26 cellular contexts compared by ENCODE assay signal in the genomic region with DNA sequence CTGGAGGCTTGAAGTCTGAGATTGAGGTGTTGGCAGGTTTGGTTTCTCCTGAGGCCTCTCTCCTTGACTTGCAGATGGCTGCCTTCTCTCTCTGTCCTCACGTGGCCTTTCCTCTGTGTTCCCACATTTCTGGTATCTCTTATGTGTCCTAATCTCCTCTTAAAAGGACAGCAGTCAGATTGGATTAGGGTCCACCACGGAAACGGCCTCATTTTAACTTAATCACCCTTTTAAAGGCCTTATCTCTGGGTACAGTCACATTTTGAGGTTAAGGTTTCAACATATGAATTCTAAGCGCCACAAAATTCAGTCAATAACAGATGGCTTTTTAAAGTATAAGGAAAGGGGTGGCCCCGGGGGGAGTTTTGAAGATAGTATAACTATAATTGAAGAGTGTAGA. TPM values are rescaled to one million over a fixed set of nuclear protein-coding genes. Genes with fewer than 3 reads are reported as not detected.
A peak's percentile ranks its signal among the peaks of the same experiment; 100 is the strongest.
DNase-seq lines count a peak whose midpoint lies in the region; TF ChIP-seq lines count a peak whose summit lies in the region.
"Had no signal": no experiment of that assay in that cellular context is flagged by ENCODE, and none has a peak within 500 bp of the region (broad histone marks: within the 10 kb centered on the region; RNA-seq: fewer than 3 reads in every experiment).

No MANE protein-coding gene starts in this region.

- H3K36me3 Mint-ChIP-seq in glutamatergic neuron (ENCODE audit: unreplicated experiment): no peaks in the 10 kb centered on the region
- H3K36me3 Mint-ChIP-seq in chondrocyte (ENCODE audit: low read depth): no peaks in the 10 kb centered on the region
- H3K36me3 Mint-ChIP-seq: naive B cell had no signal

- DNase-seq in NCI-H2171 treated with DMSO at 0.1 percent for 48 hours (lab: John Stamatoyannopoulos, UW) (peak; percentile 19), NCI-H2171 (lab: John Stamatoyannopoulos, UW) (no peak), MV-4-11 (lab: John Stamatoyannopoulos, UW) (peak; percentile 89), OCI-M1 (lab: John Stamatoyannopoulos, UW) (peak; percentile 81), glutamatergic neuron (no peak), GM20000 (ENCODE audit: low spot score) (no peak), chondrocyte (ENCODE audit: low spot score) (no peak), NCI-H1694 (lab: John Stamatoyannopoulos, UW) (no peak)
- DNase-seq: activated CD8-positive, alpha-beta memory T cell treated with anti-CD3 and anti-CD28 coated beads, Interleukin-2, amount 50 U/mL, for 48 hours; activated CD8-positive, alpha-beta T cell treated with anti-CD3 and anti-CD28 coated beads for 36 hours; activated naive CD4-positive, alpha-beta T cell treated with Interleukin-2 at 50 U/mL for 16 hours; CD4-positive, alpha-beta T cell; central memory CD4-positive, alpha-beta T cell; effector memory CD8-positive, alpha-beta T cell; KG1; left lung; MG63; naive B cell; NCI-H1436; NCI-H510A; stimulated activated naive CD4-positive, alpha-beta T cell; upper lobe of left lung had no signal

- H3K9me3 Mint-ChIP-seq in glutamatergic neuron (ENCODE audit: unreplicated experiment) (peaks cover 1% of the 10 kb centered on the region), chondrocyte (ENCODE audit: low read depth) (no peaks in the 10 kb centered on the region)
- H3K9me3 Mint-ChIP-seq: activated CD8-positive, alpha-beta T cell treated with anti-CD3 and anti-CD28 coated beads for 36 hours; activated T-helper 1 cell treated with anti-CD3 and anti-CD28 coated beads, Interleukin-12 subunit alpha, Interleukin-12 subunit beta, Interleukin-2, Interleukin-4 antibody, amounts not matched to agents 30 ng/mL and 10 ng/mL and 1 ng/mL, durations not matched to agents 14 hours and 24 hours and 36 hours; CD4-positive, alpha-beta T cell; effector memory CD8-positive, alpha-beta T cell; naive B cell had no signal

- H3K4me1 Mint-ChIP-seq in glutamatergic neuron (ENCODE audit: low read depth, unreplicated experiment): peaks cover 7% of the 10 kb centered on the region
- H3K4me1 Mint-ChIP-seq in chondrocyte (ENCODE audit: low read depth): no peaks in the 10 kb centered on the region

- H3K4me3 Mint-ChIP-seq in glutamatergic neuron (ENCODE audit: unreplicated experiment) (peak overlapping the region; percentile 14), chondrocyte (ENCODE audit: unreplicated experiment) (no peak overlapping the region)
- H3K4me3 Mint-ChIP-seq: activated CD8-positive, alpha-beta T cell treated with anti-CD3 and anti-CD28 coated beads for 36 hours; activated T-helper 1 cell treated with anti-CD3 and anti-CD28 coated beads, Interleukin-12 subunit alpha, Interleukin-12 subunit beta, Interleukin-2, Interleukin-4 antibody, amounts not matched to agents 30 ng/mL and 10 ng/mL and 1 ng/mL, durations not matched to agents 14 hours and 24 hours and 36 hours; CD4-positive, alpha-beta T cell; effector memory CD8-positive, alpha-beta T cell; naive B cell had no signal

- H3K27me3 Mint-ChIP-seq in glutamatergic neuron (ENCODE audit: unreplicated experiment) (no peaks in the 10 kb centered on the region), chondrocyte (ENCODE audit: low read depth) (peaks cover 2% of the 10 kb centered on the region)

- H3K27ac Mint-ChIP-seq in glutamatergic neuron (ENCODE audit: unreplicated experiment) (no peak overlapping the region), chondrocyte (ENCODE audit: unreplicated experiment) (no peak overlapping the region)
- H3K27ac Mint-ChIP-seq: activated CD8-positive, alpha-beta T cell treated with anti-CD3 and anti-CD28 coated beads for 36 hours; activated T-helper 1 cell treated with anti-CD3 and anti-CD28 coated beads, Interleukin-12 subunit alpha, Interleukin-12 subunit beta, Interleukin-2, Interleukin-4 antibody, amounts not matched to agents 30 ng/mL and 10 ng/mL and 1 ng/mL, durations not matched to agents 14 hours and 24 hours and 36 hours; CD4-positive, alpha-beta T cell; effector memory CD8-positive, alpha-beta T cell; naive B cell had no signal

- TF ChIP-seq CTCF in glutamatergic neuron (IDR thresholded peaks at IDR 0.05; ENCODE audit: partially characterized antibody, unreplicated experiment) (no peak), GM20000 (IDR thresholded peaks at IDR 0.05; ENCODE audit: extremely low read depth, missing control alignments) (no peak), chondrocyte (IDR thresholded peaks at IDR 0.05) (no peak)

RNA-seq across cellular contexts. Expression of a gene that starts 33.5 kb away (rescaled TPM):
- 29.5 TPM for total RNA-seq in glutamatergic neuron (ENCODE audit: unreplicated experiment)
- total RNA-seq in chondrocyte: 0.10 to 0.19 TPM (median 0.15 TPM) in 3 replicates
- total RNA-seq: A172; CD4-positive, alpha-beta T cell; SJCRH30; T-helper 1 cell treated with Interleukin-12 subunit alpha and Interleukin-12 subunit beta and Interleukin-4 antibody, amounts not matched to agents 30 ng/mL and 1 ng/mL, for 36 hours had no signal

Comparison
In these comparisons a context has a peak if more than half of its experiments do, and no peak if none do; other contexts are left out.
1. DNase-seq: peak in NCI-H2171 treated with DMSO at 0.1 percent for 48 hours (single experiment), MV-4-11 (single experiment) and OCI-M1 (single experiment); none in NCI-H2171 (single experiment), glutamatergic neuron (single experiment), GM20000 (single experiment), chondrocyte (single experiment) and NCI-H1694 (single experiment).
2. RNA of a gene that starts 33.5 kb away (total RNA-seq): 29.5 TPM in glutamatergic neuron (single experiment); 0.10 to 0.19 TPM in chondrocyte; every median in the first group is over 10 times any median in the second.